In the genomic region with DNA sequence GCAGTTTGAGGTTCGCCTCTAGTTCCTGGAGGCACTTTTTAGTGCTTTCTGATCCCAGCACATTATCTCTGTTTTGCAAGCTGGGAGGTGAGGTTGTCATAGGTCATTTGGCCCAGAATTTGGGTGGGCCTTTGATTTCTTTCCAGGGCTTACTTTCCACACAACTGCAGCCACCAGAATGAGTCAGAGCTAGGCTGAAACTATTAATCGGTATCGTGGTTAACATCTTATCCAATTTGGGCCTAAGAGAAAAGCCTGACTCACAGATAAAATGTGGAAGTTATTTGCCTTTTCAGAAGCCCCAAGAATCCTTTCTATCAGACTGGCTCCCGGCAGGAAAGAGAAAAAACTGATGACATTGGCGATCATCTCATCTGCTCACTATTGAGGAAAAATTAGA, we compare ENCODE assay signal across 20 cellular contexts.
DNase-seq lines count a peak whose midpoint lies in the region; ATAC-seq, FAIRE-seq and TF ChIP-seq lines count a peak whose summit lies in the region.
"Had no signal": no experiment of that assay in that cellular context is flagged by ENCODE, and none has a peak within 500 bp of the region (broad histone marks: within the 10 kb centered on the region; RNA-seq: fewer than 3 reads in every experiment).

No MANE protein-coding gene starts in this region.

- no peaks in the 10 kb centered on the region for H4K20me1 ChIP-seq in astrocyte (ENCODE audit: insufficient read depth, low read length)
- H4K20me1 ChIP-seq: BLaER1 treated with 17β-estradiol and CSF1 and Interleukin-3, amounts not matched to agents 10 nM and 100 nM had no signal

- H3K4me3 ChIP-seq in astrocyte (ENCODE audit: insufficient read depth, low read depth, low read length), result no peak overlapping the region
- H3K4me3 ChIP-seq: BLaER1 treated with 17β-estradiol and CSF1 and Interleukin-3, amounts not matched to agents 10 nM and 100 nM; pancreas; vagina had no signal

- H3K9ac ChIP-seq in astrocyte (ENCODE audit: low read length), result peak overlapping the region; percentile 51
- H3K9ac ChIP-seq: BLaER1 treated with 17β-estradiol and CSF1 and Interleukin-3, amounts not matched to agents 10 nM and 100 nM had no signal

- H3K4me1 Mint-ChIP-seq in astrocyte (ENCODE audit: low read depth, unreplicated experiment), result peaks cover 27% of the 10 kb centered on the region
- H3K4me1 Mint-ChIP-seq in immature natural killer cell, result no peaks in the 10 kb centered on the region
- H3K4me1 Mint-ChIP-seq in T-helper 2 cell treated with Interferon-gamma antibody and Interleukin-4, amounts not matched to agents 5 μg/mL and 100 μg/mL, for 36 hours (ENCODE audit: low read depth), result no peaks in the 10 kb centered on the region

- DNase-seq in AG08395 (ENCODE audit: low spot score) (peak; percentile 87), HT-29 (ENCODE audit: low spot score) (peak; percentile 63), astrocyte (ENCODE audit: low read depth) (peak; percentile 97), kidney tubule cell (ENCODE audit: low spot score) (peak; percentile 82), immature natural killer cell (no peak), NCI-H1930 (lab: John Stamatoyannopoulos, UW) (no peak)
- DNase-seq in T-helper 2 cell treated with Interferon-gamma antibody and Interleukin-4, amounts not matched to agents 5 μg/mL and 100 μg/mL, for 36 hours (ENCODE audit: low spot score), result no peak
- DNase-seq: activated CD8-positive, alpha-beta memory T cell treated with anti-CD3 and anti-CD28 coated beads for 24 hours; activated naive CD4-positive, alpha-beta T cell treated with anti-CD3 and anti-CD28 coated beads for 36 hours; midbrain; pancreas; stimulated activated CD4-positive, alpha-beta T cell treated with anti-CD3 and anti-CD28 coated beads, Interleukin-1b, Interleukin-23, amount 100 ng/mL, for 48 hours; T-helper 9 cell had no signal

- peak overlapping the region; percentile 72 for H3K27ac ChIP-seq in astrocyte (ENCODE audit: low read depth, low read length)
- H3K27ac ChIP-seq: BLaER1 treated with 17β-estradiol and CSF1 and Interleukin-3, amounts not matched to agents 10 nM and 100 nM; pancreas; vagina had no signal

- peak overlapping the region; percentile 79 for H3K27ac Mint-ChIP-seq in astrocyte (ENCODE audit: unreplicated experiment)
- no peak overlapping the region for H3K27ac Mint-ChIP-seq in immature natural killer cell
- H3K27ac Mint-ChIP-seq in T-helper 2 cell treated with Interferon-gamma antibody and Interleukin-4, amounts not matched to agents 5 μg/mL and 100 μg/mL, for 36 hours, result no peak overlapping the region
- H3K27ac Mint-ChIP-seq: activated naive CD4-positive, alpha-beta T cell treated with anti-CD3 and anti-CD28 coated beads for 36 hours had no signal

- H3K36me3 Mint-ChIP-seq in astrocyte (ENCODE audit: low read depth, unreplicated experiment), result no peaks in the 10 kb centered on the region
- no peaks in the 10 kb centered on the region for H3K36me3 Mint-ChIP-seq in immature natural killer cell
- no peaks in the 10 kb centered on the region for H3K36me3 Mint-ChIP-seq in T-helper 2 cell treated with Interferon-gamma antibody and Interleukin-4, amounts not matched to agents 5 μg/mL and 100 μg/mL, for 36 hours (ENCODE audit: low read depth)

- peaks cover 21% of the 10 kb centered on the region for H3K4me1 ChIP-seq in astrocyte (ENCODE audit: insufficient read depth, low read length)
- H3K4me1 ChIP-seq: pancreas, vagina had no signal

- H3K4me2 ChIP-seq in astrocyte (ENCODE audit: low read length), result peak overlapping the region; percentile 52

- H3K9me3 Mint-ChIP-seq in astrocyte (ENCODE audit: unreplicated experiment) (no peaks in the 10 kb centered on the region), immature natural killer cell (peaks cover 0 to 4% (median 0%) of the 10 kb centered on the region in 6 donors)
- H3K9me3 Mint-ChIP-seq in T-helper 2 cell treated with Interferon-gamma antibody and Interleukin-4, amounts not matched to agents 5 μg/mL and 100 μg/mL, for 36 hours, result no peaks in the 10 kb centered on the region
- H3K9me3 Mint-ChIP-seq: activated naive CD4-positive, alpha-beta T cell treated with anti-CD3 and anti-CD28 coated beads for 36 hours had no signal

- no peaks in the 10 kb centered on the region for H3K36me3 ChIP-seq in astrocyte (ENCODE audit: insufficient read depth, low read length)
- H3K36me3 ChIP-seq: BLaER1 treated with 17β-estradiol and CSF1 and Interleukin-3, amounts not matched to agents 10 nM and 100 nM; pancreas; vagina had no signal

- H3K4me3 Mint-ChIP-seq in astrocyte (ENCODE audit: unreplicated experiment), result no peak overlapping the region
- H3K4me3 Mint-ChIP-seq in immature natural killer cell, result no peak overlapping the region
- H3K4me3 Mint-ChIP-seq in T-helper 2 cell treated with Interferon-gamma antibody and Interleukin-4, amounts not matched to agents 5 μg/mL and 100 μg/mL, for 36 hours, result no peak overlapping the region
- H3K4me3 Mint-ChIP-seq: activated naive CD4-positive, alpha-beta T cell treated with anti-CD3 and anti-CD28 coated beads for 36 hours had no signal

- no peaks in the 10 kb centered on the region for H3K9me3 ChIP-seq in astrocyte (ENCODE audit: insufficient read depth, low read depth, low read length)
- H3K9me3 ChIP-seq: pancreas, vagina had no signal

- H3K27me3 Mint-ChIP-seq in astrocyte (ENCODE audit: low read depth, unreplicated experiment), result peaks cover 14% of the 10 kb centered on the region
- H3K27me3 Mint-ChIP-seq in immature natural killer cell (ENCODE audit: low read depth in 3 of 3), result peaks cover 0 to 3% (median 1%) of the 10 kb centered on the region in 3 donors
- H3K27me3 Mint-ChIP-seq in T-helper 2 cell treated with Interferon-gamma antibody and Interleukin-4, amounts not matched to agents 5 μg/mL and 100 μg/mL, for 36 hours (ENCODE audit: low read depth), result no peaks in the 10 kb centered on the region

- TF ChIP-seq CTCF in astrocyte (IDR thresholded peaks at IDR 0.05; ENCODE audit: insufficient read depth, low read depth, low read length), result no peak

- ATAC-seq in GM18861 (IDR thresholded peaks at IDR 0.05; ENCODE audit: unreplicated experiment), result no peak
- ATAC-seq: esophagus mucosa, HCT116 had no signal

- H3K79me2 ChIP-seq in astrocyte (ENCODE audit: insufficient read depth, low read length), result no peaks in the 10 kb centered on the region

- no peak overlapping the region for H2AFZ ChIP-seq in astrocyte (ENCODE audit: low read depth, low read length)

- FAIRE-seq in astrocyte (lab: Jason Lieb, UNC), result peak; percentile 87
- FAIRE-seq: GM18507, HTR-8/SVneo, pancreas had no signal

- H3K27me3 ChIP-seq in astrocyte (ENCODE audit: insufficient read depth, low read length), result no peaks in the 10 kb centered on the region
- H3K27me3 ChIP-seq: BLaER1 treated with 17β-estradiol and CSF1 and Interleukin-3, amounts not matched to agents 10 nM and 100 nM; pancreas; vagina had no signal

Comparison
In these comparisons a context has a peak if more than half of its experiments do, and no peak if none do; other contexts are left out.
1. DNase-seq: peak in AG08395 (single experiment), HT-29 (single experiment), astrocyte (single experiment) and kidney tubule cell (single experiment); none in immature natural killer cell (0 of 3), T-helper 2 cell treated with Interferon-gamma antibody and Interleukin-4, amounts not matched to agents 5 μg/mL and 100 μg/mL, for 36 hours (single experiment) and NCI-H1930 (0 of 2).